In the genomic region with DNA sequence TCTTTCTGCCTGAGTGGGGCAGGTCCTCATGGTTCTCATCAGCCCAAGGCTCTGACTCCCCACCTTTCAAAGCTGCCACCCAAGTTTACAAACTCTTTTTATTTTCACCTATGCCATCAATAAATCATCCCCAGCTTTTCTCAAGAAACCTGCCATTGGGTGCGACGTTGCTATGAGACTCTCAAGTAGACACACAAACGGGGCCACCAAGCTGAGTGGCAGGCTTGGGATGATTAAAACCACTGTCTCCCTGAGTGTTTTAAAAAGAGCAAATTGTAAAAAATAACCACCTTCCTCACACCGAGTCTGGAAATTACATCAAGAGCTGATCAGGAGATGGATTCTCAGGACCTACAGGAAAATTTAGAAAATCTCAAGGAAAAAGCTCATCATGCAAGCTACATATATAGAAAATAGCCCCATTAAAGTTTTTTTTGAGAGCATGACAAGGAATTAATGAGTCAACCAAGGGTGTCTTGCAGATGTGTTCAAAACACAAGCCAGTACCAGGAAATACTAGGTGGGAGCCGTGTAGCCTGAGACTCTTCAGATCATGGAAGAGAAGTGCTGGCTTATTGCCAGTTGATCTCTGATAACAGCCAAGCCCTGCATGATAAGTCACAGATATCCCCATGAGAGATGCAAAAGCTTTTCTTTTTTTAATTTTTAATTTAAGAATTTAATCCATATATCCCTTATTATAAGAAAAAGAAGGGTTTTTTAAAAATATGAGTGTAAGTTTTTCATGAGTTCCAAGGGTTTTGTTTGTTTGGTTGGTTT, we compare ENCODE assay signal across 22 cellular contexts.
A peak's percentile ranks its signal among the peaks of the same experiment; 100 is the strongest.
DNase-seq lines count a peak whose midpoint lies in the region; ATAC-seq lines count a peak whose summit lies in the region.
"Had no signal": no experiment of that assay in that cellular context is flagged by ENCODE, and none has a peak within 500 bp of the region (broad histone marks: within the 10 kb centered on the region; RNA-seq: fewer than 3 reads in every experiment).

No MANE protein-coding gene starts in this region.

- DNase-seq in NCI-H82 (lab: John Stamatoyannopoulos, UW): peak; percentile 48
- DNase-seq in NCI-H82 treated with DMSO at 0.1 percent for 48 hours (lab: John Stamatoyannopoulos, UW; ENCODE audit: unreplicated experiment): no peak
- peak; percentile 60 for DNase-seq in NCI-H187 treated with DMSO at 0.1 percent for 48 hours (lab: John Stamatoyannopoulos, UW)
- DNase-seq in NCI-H510A treated with DMSO at 0.1 percent for 48 hours (lab: John Stamatoyannopoulos, UW): peak; percentile 50
- peak; percentile 21 for DNase-seq in retina
- DNase-seq in activated CD4-positive, alpha-beta T cell treated with anti-CD3 and anti-CD28 coated beads for 1 hour: no peak
- DNase-seq: CD8-positive, alpha-beta memory T cell; dermis blood vessel endothelial cell; Kasumi-1; left ventricle myocardium superior; natural killer cell; NCI-H526 treated with DMSO at 0.1 percent for 48 hours; right cardiac atrium; stimulated activated CD4-positive, alpha-beta T cell treated with anti-CD3 and anti-CD28 coated beads, Interleukin-4, amount 100 ng/mL, for 1 hour; T1000 had no signal

- no peak for ATAC-seq in HG02759 (IDR thresholded peaks at IDR 0.05; ENCODE audit: unreplicated experiment)
- no peak for ATAC-seq in GM19023 (IDR thresholded peaks at IDR 0.05; ENCODE audit: unreplicated experiment)
- ATAC-seq: A549; gastroesophageal sphincter; HCT116; left ventricle myocardium superior; natural killer cell; right cardiac atrium; Right ventricle myocardium inferior; stimulated activated memory B cell treated with anti-CD40 and anti-IgM and Interleukin-4, amounts not matched to agents 10 μg/mL and 1 μg/mL and 100 μg/mL, for 72 hours had no signal

Comparison
In these comparisons a context has a peak if more than half of its experiments do, and no peak if none do; other contexts are left out.
1. DNase-seq: peak in NCI-H82 (single experiment), NCI-H187 treated with DMSO at 0.1 percent for 48 hours (single experiment), NCI-H510A treated with DMSO at 0.1 percent for 48 hours (single experiment) and retina (single experiment); none in NCI-H82 treated with DMSO at 0.1 percent for 48 hours (single experiment) and activated CD4-positive, alpha-beta T cell treated with anti-CD3 and anti-CD28 coated beads for 1 hour (single experiment).